Comparison of ENCODE assay signal across 8 cellular contexts in the genomic region with DNA sequence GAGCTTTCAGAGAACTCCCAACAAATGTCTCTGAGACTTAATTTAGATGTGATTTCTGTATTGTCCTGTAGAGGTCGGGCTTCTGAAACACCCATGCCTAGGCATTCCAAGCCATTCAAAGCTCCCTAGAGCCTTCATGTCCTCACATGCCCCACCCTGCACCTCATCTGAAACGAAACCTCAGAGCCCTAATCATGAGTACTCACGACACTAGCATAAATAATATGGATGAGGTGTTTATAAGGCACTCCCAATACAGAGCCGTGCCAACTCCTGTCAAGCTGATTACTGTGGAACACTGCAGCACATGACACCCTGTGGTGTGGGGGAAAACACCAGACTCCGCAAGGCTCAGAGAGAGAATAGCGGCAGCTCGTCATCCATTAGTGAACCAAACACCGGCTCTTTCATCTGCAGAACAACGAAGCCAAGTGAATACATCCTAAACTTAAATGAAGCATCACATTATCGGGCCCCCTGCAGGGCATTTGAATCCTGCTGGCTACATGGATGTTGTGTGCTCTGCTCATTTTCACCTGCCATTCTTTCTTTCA.
DNase-seq lines count a peak whose midpoint lies in the region; TF ChIP-seq lines count a peak whose summit lies in the region.

No MANE protein-coding gene starts in this region.

- H3K9me3 ChIP-seq in SU-DHL-6 (ENCODE audit: insufficient read depth, low read length) (no peaks in the 10 kb centered on the region), parathyroid adenoma (ENCODE audit: control insufficient read depth, low read length) (no peaks in the 10 kb centered on the region)

- DNase-seq in NOMO-1 (lab: John Stamatoyannopoulos, UW; ENCODE audit: unreplicated experiment in 2 of 2) (peak; percentile 10 to 38), NOMO-1 treated with dmso at 0.1 percent for 144 hours (lab: John Stamatoyannopoulos, UW; ENCODE audit: unreplicated experiment) (no peak), H4 (ENCODE audit: low spot score) (peak; percentile 79), NAMALWA (ENCODE audit: low spot score) (peak; percentile 68), foreskin fibroblast (peak; percentile 42 to 70)
- no peak for DNase-seq in stimulated activated CD4-positive, alpha-beta T cell treated with anti-CD3 and anti-CD28 coated beads, Interleukin-4, amount 100 ng/mL, for 1 hour

- no peaks in the 10 kb centered on the region for H3K9me2 ChIP-seq in SU-DHL-6 (replicated peaks; ENCODE audit: insufficient read depth, low read length)

- H3K36me3 ChIP-seq in SU-DHL-6 (ENCODE audit: low read length) (no peaks in the 10 kb centered on the region), parathyroid adenoma (ENCODE audit: control insufficient read depth, insufficient read depth, low read length) (no peaks in the 10 kb centered on the region)

- H3K4me3 ChIP-seq in SU-DHL-6 (ENCODE audit: insufficient read depth, low read length, poor library complexity, severe bottlenecking) (no peak overlapping the region), foreskin fibroblast (ENCODE audit: low read depth in 1 of 2, low read length in 2 of 2) (no peak overlapping the region), parathyroid adenoma (ENCODE audit: low read depth, low read length) (no peak overlapping the region)

- H3K4me1 ChIP-seq in parathyroid adenoma, result no peaks in the 10 kb centered on the region

- H3K27me3 ChIP-seq in SU-DHL-6 (ENCODE audit: low read length) (no peaks in the 10 kb centered on the region), parathyroid adenoma (ENCODE audit: control insufficient read depth, insufficient read depth, low read length) (no peaks in the 10 kb centered on the region)

- H3K4me2 ChIP-seq in SU-DHL-6 (ENCODE audit: low read depth, low read length, poor library complexity, severe bottlenecking) (peak overlapping the region; percentile 46), parathyroid adenoma (ENCODE audit: low read length) (no peak overlapping the region)

- no peaks in the 10 kb centered on the region for H3K79me2 ChIP-seq in SU-DHL-6 (ENCODE audit: insufficient read depth, low read length)
- H3K79me2 ChIP-seq in parathyroid adenoma, result no peaks in the 10 kb centered on the region

- H3K9ac ChIP-seq in SU-DHL-6 (ENCODE audit: low read length), result no peak overlapping the region
- no peak overlapping the region for H3K9ac ChIP-seq in parathyroid adenoma

- no peaks in the 10 kb centered on the region for H4K20me1 ChIP-seq in SU-DHL-6 (ENCODE audit: low read depth, low read length)

- TF ChIP-seq CTCF in SU-DHL-6 (IDR thresholded peaks at IDR 0.05; ENCODE audit: insufficient read depth, low read length, poor library complexity, severe bottlenecking), result peak; percentile 74
- TF ChIP-seq CTCF in foreskin fibroblast (IDR thresholded peaks at IDR 0.05; ENCODE audit: low read depth, low read length), result peak; percentile 59
- TF ChIP-seq CTCF in parathyroid adenoma (IDR thresholded peaks at IDR 0.05), result peak; percentile 42

- H3F3A ChIP-seq in SU-DHL-6 (ENCODE audit: insufficient read depth), result no peaks in the 10 kb centered on the region

- H3K27ac ChIP-seq in SU-DHL-6 (ENCODE audit: low read depth, low read length) (no peak overlapping the region), parathyroid adenoma (no peak overlapping the region)

- peak overlapping the region; percentile 86 for H2AFZ ChIP-seq in SU-DHL-6 (ENCODE audit: low read depth, low read length, severe bottlenecking)
- H2AFZ ChIP-seq in parathyroid adenoma, result no peak overlapping the region

Comparison
In these comparisons a context has a peak if more than half of its experiments do, and no peak if none do; other contexts are left out.
1. DNase-seq: peak in NOMO-1 (2 of 2), H4 (single experiment), NAMALWA (single experiment) and foreskin fibroblast (2 of 2); none in NOMO-1 treated with dmso at 0.1 percent for 144 hours (single experiment) and stimulated activated CD4-positive, alpha-beta T cell treated with anti-CD3 and anti-CD28 coated beads, Interleukin-4, amount 100 ng/mL, for 1 hour (single experiment).
2. Peak in every context shown above with its lines, with median percentiles within 50 percentile points of each other: CTCF ChIP-seq.